2 cellular contexts compared by ENCODE assay signal in the genomic region with DNA sequence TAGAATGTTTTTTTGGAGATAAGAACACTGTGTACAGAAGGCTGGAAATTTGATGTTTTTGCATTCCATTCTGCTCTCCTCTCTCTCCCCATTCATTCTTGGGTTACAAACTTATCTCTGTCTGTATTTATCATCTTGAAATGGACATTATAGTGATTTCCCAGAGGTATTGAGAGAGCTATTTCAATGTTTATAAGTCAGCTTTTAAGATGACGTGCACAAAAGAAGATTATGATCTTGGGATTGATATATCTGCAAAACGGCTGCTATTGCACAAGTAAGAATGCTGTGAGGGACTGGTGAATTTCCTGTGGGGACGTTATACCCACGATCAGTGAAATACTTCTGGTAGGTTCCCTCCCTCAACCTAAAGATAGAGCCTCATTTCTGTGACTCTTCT.
TF ChIP-seq lines count a peak whose summit lies in the region.

No MANE protein-coding gene starts in this region.

TF ChIP-seq in IMR-90, 13 proteins besides CTCF, POLR2A, EP300 and RAD21:
- peak; percentile 64; the same call in 1 of the 2 replicates for TF ChIP-seq CEBPB (IDR thresholded peaks at IDR 0.05; ENCODE audit: low read depth, low read length)
- TF ChIP-seq MAFK (IDR thresholded peaks at IDR 0.05; ENCODE audit: low read depth, low read length), result no peak
- no peak for TF ChIP-seq BHLHE40 (IDR thresholded peaks at IDR 0.05; ENCODE audit: low read depth, low read length)
- no peak for TF ChIP-seq MAZ (IDR thresholded peaks at IDR 0.05; ENCODE audit: borderline replicate concordance, low read depth, low read length)
- no peak for TF ChIP-seq SMC3 (IDR thresholded peaks at IDR 0.05; ENCODE audit: low read depth, low read length)
- no peak for TF ChIP-seq RFX5 (IDR thresholded peaks at IDR 0.05; ENCODE audit: low read depth, low read length)
- TF ChIP-seq CHD1 (IDR thresholded peaks at IDR 0.05; ENCODE audit: low read depth, low read length), result no peak
- no peak for TF ChIP-seq FOS (IDR thresholded peaks at IDR 0.05; ENCODE audit: low read depth, low read length)
TF ChIP-seq in IMR-90: peak in this region for 1.

TF ChIP-seq in SK-N-SH, 30 proteins besides CTCF, POLR2A, EP300 and RAD21:
- 0 out of 2 replicates have a peak, but pooled peaks have one; percentile 16 for TF ChIP-seq GATA2 (CRISPR knock-in tag; IDR thresholded peaks at IDR 0.05)
- TF ChIP-seq, protein P1, sequence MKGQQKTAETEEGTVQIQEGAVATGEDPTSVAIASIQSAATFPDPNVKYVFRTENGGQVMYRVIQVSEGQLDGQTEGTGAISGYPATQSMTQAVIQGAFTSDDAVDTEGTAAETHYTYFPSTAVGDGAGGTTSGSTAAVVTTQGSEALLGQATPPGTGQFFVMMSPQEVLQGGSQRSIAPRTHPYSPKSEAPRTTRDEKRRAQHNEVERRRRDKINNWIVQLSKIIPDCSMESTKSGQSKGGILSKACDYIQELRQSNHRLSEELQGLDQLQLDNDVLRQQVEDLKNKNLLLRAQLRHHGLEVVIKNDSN (IDR thresholded peaks at IDR 0.05; ENCODE audit: borderline replicate concordance, low read depth), result no peak
TF ChIP-seq in SK-N-SH: peak in this region for 1.
